Comparison of ENCODE assay signal across 2 cellular contexts in the genomic region with DNA sequence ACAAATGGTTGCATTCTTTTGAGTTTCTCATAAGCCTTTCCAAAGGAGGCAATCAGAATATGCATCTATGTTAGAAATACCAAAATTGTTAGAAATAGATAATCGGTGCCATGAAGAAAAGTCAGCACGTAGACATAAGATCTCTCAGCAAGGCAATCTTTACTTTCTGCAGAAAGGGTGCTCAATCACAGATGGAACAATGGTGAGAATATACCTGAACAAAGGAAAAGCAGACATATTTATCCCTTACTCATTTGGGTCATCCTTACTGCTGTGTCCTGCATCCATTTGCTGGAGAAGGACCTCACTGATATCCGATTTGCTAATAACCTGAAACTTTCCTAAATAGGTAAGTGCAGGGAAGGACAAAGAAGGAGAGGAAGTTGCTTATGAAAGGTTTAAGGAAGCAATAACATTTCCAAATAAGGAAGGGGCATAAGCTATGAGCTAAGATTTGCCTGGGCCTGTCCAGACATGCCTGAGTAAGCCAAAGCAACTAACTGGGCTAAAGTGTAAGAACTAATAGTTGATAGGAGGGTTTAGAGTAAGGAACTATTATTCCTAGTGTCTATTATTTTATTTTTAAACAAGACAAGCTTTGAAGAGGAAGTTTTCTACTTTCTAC.
TF ChIP-seq lines count a peak whose summit lies in the region.

No MANE protein-coding gene starts in this region.

TF ChIP-seq in GM12878, 131 proteins besides CTCF, POLR2A, EP300 and RAD21:
- TF ChIP-seq CBX5 (IDR thresholded peaks at IDR 0.05; ENCODE audit: low read depth) (peak; percentile 88), KLF5 (IDR thresholded peaks at IDR 0.05; ENCODE audit: partially characterized antibody) (peak; percentile 82)

TF ChIP-seq in H1, 55 proteins besides CTCF, POLR2A, EP300 and RAD21:
- peak; percentile 24; the same call in 1 of the 2 replicates for TF ChIP-seq SRF (IDR thresholded peaks at IDR 0.05; ENCODE audit: low read depth, low read length)
